8 cellular contexts compared by ENCODE assay signal in genomic region chr11:64152841-64153691, GRCh38. TPM values are rescaled to one million over a fixed set of nuclear protein-coding genes. Genes with fewer than 3 reads are reported as not detected.
A peak's percentile ranks its signal among the peaks of the same experiment; 100 is the strongest.
DNase-seq lines count a peak whose midpoint lies in the region; ATAC-seq and TF ChIP-seq lines count a peak whose summit lies in the region.

No MANE protein-coding gene starts in this region.

- DNase-seq in NCI-H748 treated with DMSO at 0.1 percent for 48 hours (lab: John Stamatoyannopoulos, UW) (peak; percentile 16), epithelial cell of proximal tubule (ENCODE audit: low read depth) (no peak), natural killer cell (peak; percentile 72)
- peak; percentile 76 for DNase-seq in activated CD8-positive, alpha-beta memory T cell treated with anti-CD3 and anti-CD28 coated beads, Interleukin-2, amount 10 ng/mL, durations not matched to agents 7 days and 5 days
- DNase-seq in stimulated activated naive CD4-positive, alpha-beta T cell treated with Interleukin-2 at 50 U/mL for 16 hours (lab: John Stamatoyannopoulos, UW), result peak; percentile 49

- no peaks in the 10 kb centered on the region for H3K36me3 ChIP-seq in DOHH2 (ENCODE audit: control insufficient read depth, low read length)

- H3K27me3 ChIP-seq in DOHH2 (ENCODE audit: control insufficient read depth, low read length), result no peaks in the 10 kb centered on the region

- no peaks in the 10 kb centered on the region for H3F3A ChIP-seq in DOHH2 (ENCODE audit: control insufficient read depth, insufficient read depth)

- H3K4me1 Mint-ChIP-seq in activated CD8-positive, alpha-beta memory T cell treated with anti-CD3 and anti-CD28 coated beads, Interleukin-2, amount 10 ng/mL, durations not matched to agents 7 days and 5 days, result no peaks in the 10 kb centered on the region
- H3K4me1 Mint-ChIP-seq in natural killer cell, result peaks cover 11% of the 10 kb centered on the region in 2 donors

- H3K4me3 ChIP-seq in DOHH2 (ENCODE audit: low read length) (no peak overlapping the region), epithelial cell of proximal tubule (ENCODE audit: low read depth, low read length) (no peak overlapping the region)

- TF ChIP-seq CTCF in DOHH2 (IDR thresholded peaks at IDR 0.05; ENCODE audit: low read depth, low read length, poor library complexity, severe bottlenecking), result peak; percentile 99
- TF ChIP-seq CTCF in epithelial cell of proximal tubule (conservative IDR thresholded peaks at IDR 0.05; ENCODE audit: low read depth, low read length), result peak; percentile 98
- TF ChIP-seq CTCF in natural killer cell (IDR thresholded peaks at IDR 0.05), result peak; percentile 99

- H4K20me1 ChIP-seq in DOHH2 (ENCODE audit: control insufficient read depth, insufficient read depth, low read depth, low read length), result no peaks in the 10 kb centered on the region

- intact Hi-C loops in natural killer cell (cut with micrococcal nuclease), result loop anchor here (1.0 kb wide), 1 partner anchor 316 kb away; no protein-coding TSS in a partner anchor

- H3K27me3 Mint-ChIP-seq in activated CD8-positive, alpha-beta memory T cell treated with anti-CD3 and anti-CD28 coated beads, Interleukin-2, amount 10 ng/mL, durations not matched to agents 7 days and 5 days, result peaks cover 9% of the 10 kb centered on the region
- peaks cover 0 to 12% of the 10 kb centered on the region in 2 donors for H3K27me3 Mint-ChIP-seq in natural killer cell (ENCODE audit: low read depth in 2 of 2)

- H3K9me2 ChIP-seq in DOHH2 (replicated peaks; ENCODE audit: control insufficient read depth, low read length), result no peaks in the 10 kb centered on the region

- H3K27ac Mint-ChIP-seq in activated CD8-positive, alpha-beta memory T cell treated with anti-CD3 and anti-CD28 coated beads, Interleukin-2, amount 10 ng/mL, durations not matched to agents 7 days and 5 days, result no peak overlapping the region
- H3K27ac Mint-ChIP-seq in natural killer cell, result no peak overlapping the region

- H3K4me3 Mint-ChIP-seq in activated CD8-positive, alpha-beta memory T cell treated with anti-CD3 and anti-CD28 coated beads, Interleukin-2, amount 10 ng/mL, durations not matched to agents 7 days and 5 days, result no peak overlapping the region
- no peak overlapping the region for H3K4me3 Mint-ChIP-seq in natural killer cell

- H3K79me2 ChIP-seq in DOHH2 (ENCODE audit: control insufficient read depth, low read length), result no peaks in the 10 kb centered on the region

- no peak overlapping the region for H3K4me2 ChIP-seq in DOHH2 (ENCODE audit: low read length)

- H3K9me3 ChIP-seq in DOHH2 (ENCODE audit: control insufficient read depth, insufficient read depth, low read length), result no peaks in the 10 kb centered on the region

- CTCF ChIA-PET in activated CD8-positive, alpha-beta memory T cell treated with anti-CD3 and anti-CD28 coated beads, Interleukin-2, amount 10 ng/mL, durations not matched to agents 7 days and 5 days (lab: Charles Lee), result interaction anchor here (0.6 to 9.0 kb wide), 26 partner anchors 8 to 509 kb away, joined by 3 to 123 read pairs (median 4); partner anchors contain the start of genes MACROD1, STIP1 and ZFTA

- H3K36me3 Mint-ChIP-seq in activated CD8-positive, alpha-beta memory T cell treated with anti-CD3 and anti-CD28 coated beads, Interleukin-2, amount 10 ng/mL, durations not matched to agents 7 days and 5 days, result no peaks in the 10 kb centered on the region
- no peaks in the 10 kb centered on the region for H3K36me3 Mint-ChIP-seq in natural killer cell

- no peaks in the 10 kb centered on the region for H3K4me1 ChIP-seq in DOHH2 (ENCODE audit: control insufficient read depth, low read length)

- ATAC-seq in HG02588 (IDR thresholded peaks at IDR 0.05; ENCODE audit: unreplicated experiment) (peak; percentile 71), natural killer cell (peak; percentile 87 to 98 (median 96)), HG02884 (IDR thresholded peaks at IDR 0.05; ENCODE audit: unreplicated experiment) (no peak)
- peak; percentile 96 for ATAC-seq in activated CD8-positive, alpha-beta memory T cell treated with anti-CD3 and anti-CD28 coated beads, Interleukin-2, amount 10 ng/mL, durations not matched to agents 7 days and 5 days

- H3K9me3 Mint-ChIP-seq in activated CD8-positive, alpha-beta memory T cell treated with anti-CD3 and anti-CD28 coated beads, Interleukin-2, amount 10 ng/mL, durations not matched to agents 7 days and 5 days (ENCODE audit: low read depth), result no peaks in the 10 kb centered on the region
- no peaks in the 10 kb centered on the region for H3K9me3 Mint-ChIP-seq in natural killer cell

- H3K27ac ChIP-seq in DOHH2 (ENCODE audit: low read depth, low read length), result no peak overlapping the region

RNA-seq across cellular contexts. Expression of gene MACROD1, which starts 12.8 kb away (rescaled TPM):
- total RNA-seq in activated CD8-positive, alpha-beta memory T cell treated with anti-CD3 and anti-CD28 coated beads, Interleukin-2, amount 10 ng/mL, durations not matched to agents 7 days and 5 days, result 10 to 100 TPM; 10.1 to 12.3 TPM
- total RNA-seq in epithelial cell of proximal tubule (18.7 and 27.8 TPM in 2 replicates), natural killer cell (1 to 10 TPM in 2 of 3 donors, under 1 TPM in 1; 0.73 to 3.3 (median 1.8) TPM)

RNA-seq across cellular contexts. Expression of gene STIP1, which starts 32.9 kb away (rescaled TPM):
- 100 to 1,000 TPM; 303 to 410 TPM for total RNA-seq in activated CD8-positive, alpha-beta memory T cell treated with anti-CD3 and anti-CD28 coated beads, Interleukin-2, amount 10 ng/mL, durations not matched to agents 7 days and 5 days
- total RNA-seq in epithelial cell of proximal tubule, result 275 and 315 TPM in 2 replicates
- total RNA-seq in natural killer cell, result 100 to 1,000 TPM in 1 of 3 donors, 10 to 100 TPM in 2; 80.9 to 110 (median 85.1) TPM

RNA-seq across cellular contexts. Expression of gene FERMT3, which starts 53.5 kb away (rescaled TPM):
- total RNA-seq in activated CD8-positive, alpha-beta memory T cell treated with anti-CD3 and anti-CD28 coated beads, Interleukin-2, amount 10 ng/mL, durations not matched to agents 7 days and 5 days, result 100 to 1,000 TPM; 210 to 217 TPM
- 0.29 and 2.8 TPM in 2 replicates for total RNA-seq in epithelial cell of proximal tubule
- 100 to 1,000 TPM; 194 to 202 (median 196) TPM for total RNA-seq in natural killer cell

Comparison
In these comparisons a context has a peak if more than half of its experiments do, and no peak if none do; other contexts are left out.
1. RNA of gene FERMT3, which starts 53.5 kb away (total RNA-seq): 210 to 217 TPM in activated CD8-positive, alpha-beta memory T cell treated with anti-CD3 and anti-CD28 coated beads, Interleukin-2, amount 10 ng/mL, durations not matched to agents 7 days and 5 days and 194 to 202 TPM in natural killer cell; 0.29 to 2.8 TPM in epithelial cell of proximal tubule; every median in the first group is over 10 times any median in the second.
2. Peak in every context shown above with its lines, with median percentiles within 50 percentile points of each other: CTCF ChIP-seq.